Comparison of ENCODE assay signal across 1 cellular context in the genomic region with DNA sequence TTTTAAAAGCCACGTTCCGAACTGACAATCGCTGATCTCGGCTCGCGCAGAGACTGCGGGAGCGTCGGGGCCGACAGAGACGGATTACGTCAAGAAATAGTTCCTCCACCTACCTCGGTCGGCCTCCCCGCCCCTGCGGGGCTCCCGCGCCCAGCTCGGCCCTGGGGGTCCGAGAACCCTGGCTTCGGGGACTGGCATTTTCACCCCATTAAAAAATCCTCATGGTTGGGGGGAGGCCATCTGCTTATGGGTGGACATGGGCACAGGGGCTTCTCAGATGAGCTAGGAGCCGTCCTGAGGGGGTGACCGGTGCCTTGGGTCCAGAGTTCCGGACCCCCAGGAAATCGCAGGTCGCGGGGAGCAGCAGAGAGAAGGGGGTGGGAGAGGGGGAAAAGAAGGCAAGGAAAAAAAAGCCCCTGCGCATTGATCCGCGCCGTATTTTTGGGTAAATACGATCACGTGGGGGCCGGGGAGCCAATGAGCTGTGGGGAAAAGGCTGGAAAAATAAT.
TF ChIP-seq lines count a peak whose summit lies in the region.

No MANE protein-coding gene starts in this region.

TF ChIP-seq in K562, 482 proteins besides CTCF, POLR2A, EP300 and RAD21 (continued from another document and continues in another):
- TF ChIP-seq ZBTB33 (CRISPR knock-in tag; IDR thresholded peaks at IDR 0.05) (no peak), BDP1 (IDR thresholded peaks at IDR 0.05; ENCODE audit: insufficient read depth, insufficient read length) (no peak), HMG20B (CRISPR knock-in tag; IDR thresholded peaks at IDR 0.05) (no peak), CUX1 (CRISPR knock-in tag; IDR thresholded peaks at IDR 0.05) (no peak), ZNF277 (CRISPR knock-in tag; IDR thresholded peaks at IDR 0.05; ENCODE audit: borderline replicate concordance) (no peak), TFAM (CRISPR knock-in tag; conservative IDR thresholded peaks at IDR 0.05) (no peak), DPF2 (IDR thresholded peaks at IDR 0.05) (peak; percentile 33; the same call in 1 of the 2 replicates), CGGBP1 (CRISPR knock-in tag; IDR thresholded peaks at IDR 0.05) (no peak), SREBF2 (CRISPR knock-in tag; IDR thresholded peaks at IDR 0.05) (no peak), CHD2 (IDR thresholded peaks at IDR 0.05; ENCODE audit: low read depth, low read length) (peak; percentile 59; the same call in 1 of the 2 replicates), BCLAF1 (IDR thresholded peaks at IDR 0.05; ENCODE audit: borderline replicate concordance in 1 of 2, control insufficient read depth in 1 of 2, low read depth in 2 of 2, low read length in 1 of 2) (no peak), RBBP5 (IDR thresholded peaks at IDR 0.05; ENCODE audit: borderline replicate concordance, insufficient read depth, low read length, poor library complexity, severe bottlenecking) (no peak), ESRRA (IDR thresholded peaks at IDR 0.05; ENCODE audit: borderline replicate concordance, low read depth) (no peak), CAMTA2 (CRISPR knock-in tag; conservative IDR thresholded peaks at IDR 0.05) (no peak), U2AF2 (optimal IDR thresholded peaks at IDR 0.05; ENCODE audit: low read depth, low read length) (no peak), ZC3H4 (CRISPR knock-in tag; IDR thresholded peaks at IDR 0.05; ENCODE audit: borderline replicate concordance) (no peak), SP2 (IDR thresholded peaks at IDR 0.05; ENCODE audit: extremely low read depth, low read depth, low read length, poor library complexity, severe bottlenecking) (no peak), SMARCE1 (IDR thresholded peaks at IDR 0.05) (no peak), DLX4 (CRISPR knock-in tag; IDR thresholded peaks at IDR 0.05) (no peak), ZNF274 (IDR thresholded peaks at IDR 0.05; ENCODE audit: borderline replicate concordance, low read depth, low read length) (no peak), SETDB1 (IDR thresholded peaks at IDR 0.05; ENCODE audit: low read length) (no peak), NFXL1 (CRISPR knock-in tag; IDR thresholded peaks at IDR 0.05) (no peak)
- TF ChIP-seq, protein P1, sequence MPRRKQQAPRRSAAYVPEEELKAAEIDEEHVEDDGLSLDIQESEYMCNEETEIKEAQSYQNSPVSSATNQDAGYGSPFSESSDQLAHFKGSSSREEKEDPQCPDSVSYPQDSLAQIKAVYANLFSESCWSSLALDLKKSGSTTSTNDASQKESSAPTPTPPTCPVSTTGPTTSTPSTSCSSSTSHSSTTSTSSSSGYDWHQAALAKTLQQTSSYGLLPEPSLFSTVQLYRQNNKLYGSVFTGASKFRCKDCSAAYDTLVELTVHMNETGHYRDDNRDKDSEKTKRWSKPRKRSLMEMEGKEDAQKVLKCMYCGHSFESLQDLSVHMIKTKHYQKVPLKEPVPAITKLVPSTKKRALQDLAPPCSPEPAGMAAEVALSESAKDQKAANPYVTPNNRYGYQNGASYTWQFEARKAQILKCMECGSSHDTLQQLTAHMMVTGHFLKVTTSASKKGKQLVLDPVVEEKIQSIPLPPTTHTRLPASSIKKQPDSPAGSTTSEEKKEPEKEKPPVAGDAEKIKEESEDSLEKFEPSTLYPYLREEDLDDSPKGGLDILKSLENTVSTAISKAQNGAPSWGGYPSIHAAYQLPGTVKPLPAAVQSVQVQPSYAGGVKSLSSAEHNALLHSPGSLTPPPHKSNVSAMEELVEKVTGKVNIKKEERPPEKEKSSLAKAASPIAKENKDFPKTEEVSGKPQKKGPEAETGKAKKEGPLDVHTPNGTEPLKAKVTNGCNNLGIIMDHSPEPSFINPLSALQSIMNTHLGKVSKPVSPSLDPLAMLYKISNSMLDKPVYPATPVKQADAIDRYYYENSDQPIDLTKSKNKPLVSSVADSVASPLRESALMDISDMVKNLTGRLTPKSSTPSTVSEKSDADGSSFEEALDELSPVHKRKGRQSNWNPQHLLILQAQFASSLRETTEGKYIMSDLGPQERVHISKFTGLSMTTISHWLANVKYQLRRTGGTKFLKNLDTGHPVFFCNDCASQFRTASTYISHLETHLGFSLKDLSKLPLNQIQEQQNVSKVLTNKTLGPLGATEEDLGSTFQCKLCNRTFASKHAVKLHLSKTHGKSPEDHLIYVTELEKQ (CRISPR knock-in tag; IDR thresholded peaks at IDR 0.05): no peak
- TF ChIP-seq, protein P2, sequence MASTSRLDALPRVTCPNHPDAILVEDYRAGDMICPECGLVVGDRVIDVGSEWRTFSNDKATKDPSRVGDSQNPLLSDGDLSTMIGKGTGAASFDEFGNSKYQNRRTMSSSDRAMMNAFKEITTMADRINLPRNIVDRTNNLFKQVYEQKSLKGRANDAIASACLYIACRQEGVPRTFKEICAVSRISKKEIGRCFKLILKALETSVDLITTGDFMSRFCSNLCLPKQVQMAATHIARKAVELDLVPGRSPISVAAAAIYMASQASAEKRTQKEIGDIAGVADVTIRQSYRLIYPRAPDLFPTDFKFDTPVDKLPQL (IDR thresholded peaks at IDR 0.05; ENCODE audit: extremely low read depth, insufficient read length): no peak
- TF ChIP-seq, protein P3, sequence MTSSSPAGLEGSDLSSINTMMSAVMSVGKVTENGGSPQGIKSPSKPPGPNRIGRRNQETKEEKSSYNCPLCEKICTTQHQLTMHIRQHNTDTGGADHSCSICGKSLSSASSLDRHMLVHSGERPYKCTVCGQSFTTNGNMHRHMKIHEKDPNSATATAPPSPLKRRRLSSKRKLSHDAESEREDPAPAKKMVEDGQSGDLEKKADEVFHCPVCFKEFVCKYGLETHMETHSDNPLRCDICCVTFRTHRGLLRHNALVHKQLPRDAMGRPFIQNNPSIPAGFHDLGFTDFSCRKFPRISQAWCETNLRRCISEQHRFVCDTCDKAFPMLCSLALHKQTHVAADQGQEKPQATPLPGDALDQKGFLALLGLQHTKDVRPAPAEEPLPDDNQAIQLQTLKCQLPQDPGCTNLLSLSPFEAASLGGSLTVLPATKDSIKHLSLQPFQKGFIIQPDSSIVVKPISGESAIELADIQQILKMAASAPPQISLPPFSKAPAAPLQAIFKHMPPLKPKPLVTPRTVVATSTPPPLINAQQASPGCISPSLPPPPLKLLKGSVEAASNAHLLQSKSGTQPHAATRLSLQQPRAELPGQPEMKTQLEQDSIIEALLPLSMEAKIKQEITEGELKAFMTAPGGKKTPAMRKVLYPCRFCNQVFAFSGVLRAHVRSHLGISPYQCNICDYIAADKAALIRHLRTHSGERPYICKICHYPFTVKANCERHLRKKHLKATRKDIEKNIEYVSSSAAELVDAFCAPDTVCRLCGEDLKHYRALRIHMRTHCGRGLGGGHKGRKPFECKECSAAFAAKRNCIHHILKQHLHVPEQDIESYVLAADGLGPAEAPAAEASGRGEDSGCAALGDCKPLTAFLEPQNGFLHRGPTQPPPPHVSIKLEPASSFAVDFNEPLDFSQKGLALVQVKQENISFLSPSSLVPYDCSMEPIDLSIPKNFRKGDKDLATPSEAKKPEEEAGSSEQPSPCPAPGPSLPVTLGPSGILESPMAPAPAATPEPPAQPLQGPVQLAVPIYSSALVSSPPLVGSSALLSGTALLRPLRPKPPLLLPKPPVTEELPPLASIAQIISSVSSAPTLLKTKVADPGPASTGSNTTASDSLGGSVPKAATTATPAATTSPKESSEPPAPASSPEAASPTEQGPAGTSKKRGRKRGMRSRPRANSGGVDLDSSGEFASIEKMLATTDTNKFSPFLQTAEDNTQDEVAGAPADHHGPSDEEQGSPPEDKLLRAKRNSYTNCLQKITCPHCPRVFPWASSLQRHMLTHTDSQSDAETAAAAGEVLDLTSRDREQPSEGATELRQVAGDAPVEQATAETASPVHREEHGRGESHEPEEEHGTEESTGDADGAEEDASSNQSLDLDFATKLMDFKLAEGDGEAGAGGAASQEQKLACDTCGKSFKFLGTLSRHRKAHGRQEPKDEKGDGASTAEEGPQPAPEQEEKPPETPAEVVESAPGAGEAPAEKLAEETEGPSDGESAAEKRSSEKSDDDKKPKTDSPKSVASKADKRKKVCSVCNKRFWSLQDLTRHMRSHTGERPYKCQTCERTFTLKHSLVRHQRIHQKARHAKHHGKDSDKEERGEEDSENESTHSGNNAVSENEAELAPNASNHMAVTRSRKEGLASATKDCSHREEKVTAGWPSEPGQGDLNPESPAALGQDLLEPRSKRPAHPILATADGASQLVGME (CRISPR knock-in tag; IDR thresholded peaks at IDR 0.05): no peak
- TF ChIP-seq, protein P4, sequence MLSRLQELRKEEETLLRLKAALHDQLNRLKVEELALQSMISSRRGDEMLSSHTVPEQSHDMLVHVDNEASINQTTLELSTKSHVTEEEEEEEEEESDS (CRISPR knock-in tag; IDR thresholded peaks at IDR 0.05): no peak
